8 cellular contexts compared by ENCODE assay signal in the genomic region with DNA sequence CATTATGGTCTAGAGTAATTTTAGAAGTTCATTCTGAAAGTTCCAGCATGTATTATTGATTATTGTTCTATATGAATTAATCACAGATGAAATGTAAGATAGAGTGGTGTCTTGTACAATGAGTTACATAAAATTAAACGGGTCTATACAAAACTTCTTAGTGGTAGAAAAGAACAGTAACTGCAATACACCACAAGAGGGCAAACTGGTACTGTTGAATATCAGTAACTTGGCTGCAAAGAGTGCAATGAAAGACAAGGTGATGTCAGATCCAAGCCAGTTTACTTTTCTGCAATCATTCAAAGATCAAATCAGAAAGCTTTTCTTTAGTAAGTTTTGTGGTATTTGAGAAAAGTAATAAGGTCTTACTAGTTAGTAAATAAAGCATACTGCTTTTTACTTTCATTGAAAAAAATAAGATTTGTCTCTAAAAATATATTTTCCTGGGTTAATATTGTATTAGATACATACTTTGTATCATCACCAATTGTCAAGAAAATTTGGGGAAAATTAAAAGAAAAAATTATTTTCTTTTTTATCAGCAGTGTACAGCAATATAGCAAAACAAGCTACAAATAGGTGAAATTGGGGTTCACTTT.
A peak's percentile ranks its signal among the peaks of the same experiment; 100 is the strongest.
DNase-seq lines count a peak whose midpoint lies in the region; ATAC-seq and TF ChIP-seq lines count a peak whose summit lies in the region.

No MANE protein-coding gene starts in this region.

- intact Hi-C loops in CD8-positive, alpha-beta T cell (cut with DNase I, micrococcal nuclease): loop anchor here (1.0 kb wide), 2 partner anchors 224 to 246 kb away; no protein-coding TSS in a partner anchor
- intact Hi-C loops in Right ventricle myocardium superior (cut with DNase I): loop anchor here (5.0 kb wide), 1 partner anchor 223 kb away; no protein-coding TSS in a partner anchor

- H3K36me3 ChIP-seq in CD8-positive, alpha-beta T cell (ENCODE audit: insufficient read depth, low read length): no peaks in the 10 kb centered on the region

- H3K9me3 Mint-ChIP-seq in CD8-positive, alpha-beta T cell: no peaks in the 10 kb centered on the region
- H3K9me3 Mint-ChIP-seq in activated CD8-positive, alpha-beta T cell treated with anti-CD3 and anti-CD28 coated beads, Interleukin-2, amount 10 ng/mL, durations not matched to agents 7 days and 5 days (ENCODE audit: insufficient read depth): no peaks in the 10 kb centered on the region

- CTCF ChIA-PET in CD8-positive, alpha-beta T cell (lab: Charles Lee): interaction anchor here (0.6 to 6.2 kb wide), 28 partner anchors 9 to 244 kb away, joined by 3 to 68 read pairs (median 4); no protein-coding TSS in a partner anchor
- CTCF ChIA-PET in activated CD8-positive, alpha-beta T cell treated with anti-CD3 and anti-CD28 coated beads, Interleukin-2, amount 10 ng/mL, durations not matched to agents 7 days and 5 days (lab: Charles Lee): interaction anchor here (0.6 to 5.6 kb wide), 15 partner anchors 9 to 252 kb away, joined by 3 to 67 read pairs (median 5); no protein-coding TSS in a partner anchor

- H3K27me3 ChIP-seq in CD8-positive, alpha-beta T cell (ENCODE audit: insufficient read depth, low read length): no peaks in the 10 kb centered on the region

- no peak overlapping the region for H3K27ac Mint-ChIP-seq in CD8-positive, alpha-beta T cell
- H3K27ac Mint-ChIP-seq in activated CD8-positive, alpha-beta T cell treated with anti-CD3 and anti-CD28 coated beads, Interleukin-2, amount 10 ng/mL, durations not matched to agents 7 days and 5 days: no peak overlapping the region

- H3K4me1 Mint-ChIP-seq in CD8-positive, alpha-beta T cell (ENCODE audit: low read depth): no peaks in the 10 kb centered on the region
- H3K4me1 Mint-ChIP-seq in activated CD8-positive, alpha-beta T cell treated with anti-CD3 and anti-CD28 coated beads, Interleukin-2, amount 10 ng/mL, durations not matched to agents 7 days and 5 days (ENCODE audit: low read depth): peaks cover 4% of the 10 kb centered on the region

- TF ChIP-seq CTCF in CD8-positive, alpha-beta T cell (IDR thresholded peaks at IDR 0.05): peak; percentile 92

- H3K4me3 Mint-ChIP-seq in CD8-positive, alpha-beta T cell: no peak overlapping the region
- H3K4me3 Mint-ChIP-seq in activated CD8-positive, alpha-beta T cell treated with anti-CD3 and anti-CD28 coated beads, Interleukin-2, amount 10 ng/mL, durations not matched to agents 7 days and 5 days: no peak overlapping the region

- no peak overlapping the region for H3K27ac ChIP-seq in CD8-positive, alpha-beta T cell (ENCODE audit: low read depth, low read length)

- H3K9me3 ChIP-seq in CD8-positive, alpha-beta T cell (ENCODE audit: low read length): no peaks in the 10 kb centered on the region

- no peaks in the 10 kb centered on the region for H3K4me1 ChIP-seq in CD8-positive, alpha-beta T cell (ENCODE audit: insufficient read depth, low read length)

- H3K27me3 Mint-ChIP-seq in CD8-positive, alpha-beta T cell (ENCODE audit: low read depth): no peaks in the 10 kb centered on the region
- H3K27me3 Mint-ChIP-seq in activated CD8-positive, alpha-beta T cell treated with anti-CD3 and anti-CD28 coated beads, Interleukin-2, amount 10 ng/mL, durations not matched to agents 7 days and 5 days (ENCODE audit: low read depth): no peaks in the 10 kb centered on the region

- peak; percentile 96 for ATAC-seq in CD8-positive, alpha-beta T cell
- ATAC-seq in GM18867 (IDR thresholded peaks at IDR 0.05; ENCODE audit: unreplicated experiment) (peak; percentile 94), HG03103 (IDR thresholded peaks at IDR 0.05; ENCODE audit: low read depth, unreplicated experiment) (peak; percentile 68), Right ventricle myocardium superior (ENCODE audit: poor library complexity) (peak; percentile 86)
- peak; percentile 90 for ATAC-seq in activated CD8-positive, alpha-beta T cell treated with anti-CD3 and anti-CD28 coated beads, Interleukin-2, amount 10 ng/mL, durations not matched to agents 7 days and 5 days

- no peak overlapping the region for H3K4me3 ChIP-seq in CD8-positive, alpha-beta T cell (ENCODE audit: low read depth, low read length)

- DNase-seq in CD8-positive, alpha-beta T cell: peak in 1 of 7 experiments; percentile 13
- peak; percentile 8 for DNase-seq in NCI-H2171 (lab: John Stamatoyannopoulos, UW)
- DNase-seq in activated CD8-positive, alpha-beta T cell treated with anti-CD3 and anti-CD28 coated beads, Interleukin-2, amount 10 ng/mL, durations not matched to agents 7 days and 5 days: peak; percentile 40
- no peak for DNase-seq in Right ventricle myocardium superior
- DNase-seq in putamen (ENCODE audit: low spot score): peak; percentile 68
- DNase-seq in stimulated activated CD4-positive, alpha-beta T cell treated with anti-CD3 and anti-CD28 coated beads, Interleukin-12 subunit alpha, Interleukin-12 subunit beta, amount 100 ng/mL, for 4 hours: no peak

- no peaks in the 10 kb centered on the region for H3K36me3 Mint-ChIP-seq in CD8-positive, alpha-beta T cell
- no peaks in the 10 kb centered on the region for H3K36me3 Mint-ChIP-seq in activated CD8-positive, alpha-beta T cell treated with anti-CD3 and anti-CD28 coated beads, Interleukin-2, amount 10 ng/mL, durations not matched to agents 7 days and 5 days (ENCODE audit: low read depth)

- POLR2A ChIA-PET in CD8-positive, alpha-beta T cell (lab: Charles Lee): interaction anchor here (0.6 kb wide), 1 partner anchor 259 kb away, joined by 3 read pairs; no protein-coding TSS in a partner anchor
- POLR2A ChIA-PET in activated CD8-positive, alpha-beta T cell treated with anti-CD3 and anti-CD28 coated beads, Interleukin-2, amount 10 ng/mL, durations not matched to agents 7 days and 5 days (lab: Charles Lee): no interaction called here

Comparison
In these comparisons a context has a peak if more than half of its experiments do, and no peak if none do; other contexts are left out.
1. DNase-seq: peak in NCI-H2171 (single experiment), activated CD8-positive, alpha-beta T cell treated with anti-CD3 and anti-CD28 coated beads, Interleukin-2, amount 10 ng/mL, durations not matched to agents 7 days and 5 days (single experiment) and putamen (single experiment); none in Right ventricle myocardium superior (single experiment) and stimulated activated CD4-positive, alpha-beta T cell treated with anti-CD3 and anti-CD28 coated beads, Interleukin-12 subunit alpha, Interleukin-12 subunit beta, amount 100 ng/mL, for 4 hours (single experiment).
2. Peak in every context shown above with its lines, with median percentiles within 50 percentile points of each other: ATAC-seq.